Comparison of ENCODE assay signal across 23 cellular contexts in the genomic region with DNA sequence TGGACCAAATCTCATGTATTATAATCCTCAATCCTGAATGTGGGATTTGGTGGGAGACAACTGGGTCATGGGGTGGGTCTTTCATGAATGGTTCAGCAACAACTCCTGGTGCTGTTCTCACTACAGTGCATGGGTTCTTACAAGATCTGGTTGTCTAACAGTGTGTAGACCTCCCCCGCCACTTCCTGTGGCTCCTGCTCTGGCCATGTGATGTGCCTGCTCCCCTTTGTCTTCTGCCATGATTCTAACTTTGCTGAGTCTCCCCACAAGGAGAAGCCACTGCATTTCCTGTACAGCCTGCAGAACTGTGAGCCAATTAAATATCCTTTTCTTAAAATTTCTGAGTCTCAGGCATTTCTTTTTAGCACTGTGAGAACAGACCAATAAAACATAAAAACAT.
A peak's percentile ranks its signal among the peaks of the same experiment; 100 is the strongest.
DNase-seq lines count a peak whose midpoint lies in the region; ATAC-seq and TF ChIP-seq lines count a peak whose summit lies in the region.
"Had no signal": no experiment of that assay in that cellular context is flagged by ENCODE, and none has a peak within 500 bp of the region (broad histone marks: within the 10 kb centered on the region; RNA-seq: fewer than 3 reads in every experiment).

No MANE protein-coding gene starts in this region.

- H3K36me3 ChIP-seq in BLaER1 (no peaks in the 10 kb centered on the region), KOPT-K1 (ENCODE audit: insufficient read depth, low read length) (no peaks in the 10 kb centered on the region)
- H3K36me3 ChIP-seq: BE2C, HAP-1 had no signal

- H4K20me1 ChIP-seq in BLaER1: no peaks in the 10 kb centered on the region

- peak overlapping the region; percentile 39 for H3K4me2 ChIP-seq in BLaER1
- H3K4me2 ChIP-seq: A549 had no signal

- H3K27ac ChIP-seq in BLaER1 (no peak overlapping the region), KOPT-K1 (ENCODE audit: low read depth, low read length, poor library complexity, severe bottlenecking) (peak overlapping the region; percentile 49)
- H3K27ac ChIP-seq: A549 had no signal

- H3K4me3 ChIP-seq in BLaER1 (no peak overlapping the region), NB4 (ENCODE audit: low read depth, low read length) (no peak overlapping the region), foreskin fibroblast (ENCODE audit: low read depth in 1 of 2, low read length in 2 of 2) (no peak overlapping the region)
- H3K4me3 ChIP-seq: A549, GM12878, HAP-1 had no signal

- peak; percentile 26 for DNase-seq in GDM1 (lab: John Stamatoyannopoulos, UW)
- DNase-seq in NB4 (ENCODE audit: low read depth): peak; percentile 4
- no peak for DNase-seq in foreskin fibroblast
- DNase-seq in activated CD4-positive, alpha-beta T cell treated with anti-CD3 and anti-CD28 coated beads, Interleukin-2, amount 50 U/mL, for 4 hours: no peak
- DNase-seq: 8988T; ACHN; AML-193; BE2C; C1 segment of cervical spinal cord; Calu3; CD4-positive, alpha-beta memory T cell; COR-L47; DMS53; DMS79 treated with DMSO at 0.1 percent for 48 hours; GOT3; HFFc6 had no signal

- H3K9ac ChIP-seq in BLaER1: no peak overlapping the region

- ATAC-seq in HG03432 (IDR thresholded peaks at IDR 0.05; ENCODE audit: unreplicated experiment): no peak
- no peak for ATAC-seq in GM19452 (IDR thresholded peaks at IDR 0.05; ENCODE audit: unreplicated experiment)
- ATAC-seq: A549, GM12878 had no signal

- H3K9me3 ChIP-seq in BLaER1 (no peaks in the 10 kb centered on the region), KOPT-K1 (ENCODE audit: insufficient read depth, low read length, poor library complexity, severe bottlenecking) (peaks cover 27% of the 10 kb centered on the region)
- H3K9me3 ChIP-seq: A549, BE2C, HAP-1 had no signal

- peaks cover 14% of the 10 kb centered on the region for H3K4me1 ChIP-seq in BLaER1
- H3K4me1 ChIP-seq: A549, BE2C, HAP-1 had no signal

- no peak for TF ChIP-seq POLR2A in NB4 (IDR thresholded peaks at IDR 0.05; ENCODE audit: extremely low read depth, insufficient read length)

- no peaks in the 10 kb centered on the region for H3K27me3 ChIP-seq in BLaER1
- H3K27me3 ChIP-seq: BE2C had no signal

- TF ChIP-seq CTCF in NB4 (IDR thresholded peaks at IDR 0.05; ENCODE audit: low read depth, low read length) (no peak), foreskin fibroblast (IDR thresholded peaks at IDR 0.05; ENCODE audit: low read depth, low read length) (no peak)

Comparison
In these comparisons a context has a peak if more than half of its experiments do, and no peak if none do; other contexts are left out.
1. DNase-seq: peak in GDM1 (single experiment) and NB4 (single experiment); none in foreskin fibroblast (0 of 2) and activated CD4-positive, alpha-beta T cell treated with anti-CD3 and anti-CD28 coated beads, Interleukin-2, amount 50 U/mL, for 4 hours (0 of 2).